Comparison of ENCODE assay signal across 15 cellular contexts in genomic region chr22:49512471-49512870, GRCh38.
DNase-seq lines count a peak whose midpoint lies in the region; ATAC-seq and TF ChIP-seq lines count a peak whose summit lies in the region.
"Had no signal": no experiment of that assay in that cellular context is flagged by ENCODE, and none has a peak within 500 bp of the region (broad histone marks: within the 10 kb centered on the region; RNA-seq: fewer than 3 reads in every experiment).

No MANE protein-coding gene starts in this region.

- DNase-seq in CD4-positive, alpha-beta memory T cell: no peak
- DNase-seq in T-cell (no peak), HEK293T (ENCODE audit: extremely low spot score) (no peak), PC-9 (no peak)
- DNase-seq: activated CD4-positive, alpha-beta T cell treated with anti-CD3 and anti-CD28 coated beads for 1 hour; DMS 273 treated with DMSO at 0.1 percent for 48 hours; NCI-H2227 treated with DMSO at 0.1 percent for 48 hours; sigmoid colon; SJCRH30 had no signal

- CTCF ChIA-PET in CD4-positive, alpha-beta memory T cell (lab: Charles Lee; ENCODE audit: partially characterized antibody): no interaction called here
- CTCF ChIA-PET in T-cell (lab: Charles Lee): no interaction called here
- CTCF ChIA-PET in HEK293T (lab: Yijun Ruan, JAX): no interaction called here
- CTCF ChIA-PET in PC-9 (lab: Charles Lee): no interaction called here

- no peaks in the 10 kb centered on the region for H4K20me1 ChIP-seq in PC-9 (ENCODE audit: insufficient read depth)

- H3K9me3 ChIP-seq in CD4-positive, alpha-beta memory T cell (ENCODE audit: control insufficient read depth in 1 of 2, low read length in 2 of 2): no peaks in the 10 kb centered on the region
- peaks cover 5% of the 10 kb centered on the region; the same call in 1 of the 2 replicates for H3K9me3 ChIP-seq in HUES64 (ENCODE audit: insufficient read depth, low read depth, low read length)
- no peaks in the 10 kb centered on the region; the same call in 1 of the 2 replicates for H3K9me3 ChIP-seq in iPS-20b (ENCODE audit: insufficient read depth, low read depth, low read length)
- no peaks in the 10 kb centered on the region for H3K9me3 ChIP-seq in PC-9 (ENCODE audit: insufficient read depth, low read depth)
- H3K9me3 ChIP-seq: SJCRH30 had no signal

- H3K4me1 ChIP-seq in CD4-positive, alpha-beta memory T cell (ENCODE audit: insufficient read depth, low read length): peaks cover 11% of the 10 kb centered on the region
- peaks cover 28% of the 10 kb centered on the region for H3K4me1 ChIP-seq in HUES64 (ENCODE audit: insufficient read depth, low read length)
- peaks cover 17% of the 10 kb centered on the region for H3K4me1 ChIP-seq in iPS-20b (ENCODE audit: insufficient read depth, low read length)
- no peaks in the 10 kb centered on the region for H3K4me1 ChIP-seq in PC-9 (replicated peaks; ENCODE audit: insufficient read depth)
- H3K4me1 ChIP-seq: sigmoid colon, SJCRH30 had no signal

- H3K36me3 ChIP-seq in CD4-positive, alpha-beta memory T cell (ENCODE audit: insufficient read depth, low read length): no peaks in the 10 kb centered on the region
- H3K36me3 ChIP-seq in HUES64 (ENCODE audit: insufficient read depth, low read length) (no peaks in the 10 kb centered on the region), iPS-20b (ENCODE audit: insufficient read depth, low read depth, low read length) (no peaks in the 10 kb centered on the region), PC-9 (ENCODE audit: low read depth) (no peaks in the 10 kb centered on the region)
- H3K36me3 ChIP-seq: sigmoid colon, SJCRH30, suprapubic skin had no signal

- H3K27me3 Mint-ChIP-seq in CD4-positive, alpha-beta memory T cell: no peaks in the 10 kb centered on the region
- H3K27me3 Mint-ChIP-seq in T-cell: no peaks in the 10 kb centered on the region

- no peak overlapping the region for H3K4me3 Mint-ChIP-seq in CD4-positive, alpha-beta memory T cell
- no peak overlapping the region for H3K4me3 Mint-ChIP-seq in T-cell
- H3K4me3 Mint-ChIP-seq: T-helper 2 cell treated with Interferon-gamma antibody and Interleukin-4, amounts not matched to agents 5 μg/mL and 100 μg/mL, for 36 hours had no signal

- H3K27me3 ChIP-seq in CD4-positive, alpha-beta memory T cell (ENCODE audit: insufficient read depth, low read length): no peaks in the 10 kb centered on the region
- H3K27me3 ChIP-seq in HUES64 (ENCODE audit: insufficient read depth, low read length): no peaks in the 10 kb centered on the region
- no peaks in the 10 kb centered on the region for H3K27me3 ChIP-seq in iPS-20b (ENCODE audit: insufficient read depth, low read length)
- peaks cover 39% of the 10 kb centered on the region for H3K27me3 ChIP-seq in PC-9 (ENCODE audit: insufficient read depth, low read depth)

- no peaks in the 10 kb centered on the region for H3K9me2 ChIP-seq in PC-9 (ENCODE audit: insufficient read depth)

- H2AFZ ChIP-seq in PC-9: no peak overlapping the region

- peaks cover 4 to 13% (median 9%) of the 10 kb centered on the region in 4 donors for H3K4me1 Mint-ChIP-seq in CD4-positive, alpha-beta memory T cell
- H3K4me1 Mint-ChIP-seq in T-cell: peaks cover 16 to 30% (median 22%) of the 10 kb centered on the region in 3 donors

- 64% methylated on average over 4 of the region's 4 CpGs for WGBS in HUES64

- intact Hi-C loops in CD4-positive, alpha-beta memory T cell (cut with micrococcal nuclease): no loop called here
- intact Hi-C loops in PC-9 (cut with micrococcal nuclease; ENCODE audit: unreplicated experiment): no loop called here

- no peak for TF ChIP-seq CTCF in PC-9 (conservative IDR thresholded peaks at IDR 0.05)

- POLR2A ChIA-PET in CD4-positive, alpha-beta memory T cell (lab: Charles Lee; ENCODE audit: partially characterized antibody): no interaction called here
- POLR2A ChIA-PET in T-cell (lab: Charles Lee) (no interaction called here), HEK293T (lab: Yijun Ruan, JAX) (no interaction called here), PC-9 (lab: Charles Lee; ENCODE audit: unreplicated experiment) (no interaction called here)

- H3K9ac ChIP-seq in HUES64 (ENCODE audit: low read depth, low read length): no peak overlapping the region; the same call in 1 of the 2 replicates
- no peak overlapping the region for H3K9ac ChIP-seq in iPS-20b (ENCODE audit: low read depth, low read length)

- no TSS peak for BruUV-seq in PC-9 (replicated peaks; lab: Mats Ljungman, UMichigan)

- H3K27ac ChIP-seq in CD4-positive, alpha-beta memory T cell (ENCODE audit: low read depth, low read length): no peak overlapping the region
- H3K27ac ChIP-seq in HUES64 (ENCODE audit: low read depth, low read length) (peak overlapping the region; percentile 89; the same call in 1 of the 2 replicates), iPS-20b (ENCODE audit: low read length) (no peak overlapping the region), PC-9 (no peak overlapping the region)
- H3K27ac ChIP-seq: sigmoid colon, SJCRH30, suprapubic skin had no signal

- H3K9me3 Mint-ChIP-seq in CD4-positive, alpha-beta memory T cell: peaks cover 0 to 35% (median 21%) of the 10 kb centered on the region in 8 donors
- peaks cover 11 to 28% (median 12%) of the 10 kb centered on the region in 3 donors for H3K9me3 Mint-ChIP-seq in T-cell

- H3K79me2 ChIP-seq in PC-9 (ENCODE audit: low read depth): no peaks in the 10 kb centered on the region

- no peak for ATAC-seq in T-cell (replicated peaks in 1 of 4)
- no peak for ATAC-seq in GM21723 (IDR thresholded peaks at IDR 0.05; ENCODE audit: unreplicated experiment)
- ATAC-seq: HepG2 had no signal

- no peak overlapping the region for H3K4me3 ChIP-seq in CD4-positive, alpha-beta memory T cell (ENCODE audit: low read length in 2 of 2)
- H3K4me3 ChIP-seq in HUES64 (ENCODE audit: low read length) (peak overlapping the region; percentile 34; the same call in 1 of the 2 replicates), iPS-20b (ENCODE audit: low read length) (peak overlapping the region; percentile 57; the same call in 1 of the 2 replicates), PC-9 (no peak overlapping the region)
- H3K4me3 ChIP-seq: sigmoid colon, SJCRH30, suprapubic skin had no signal

- no peak overlapping the region for H3K4me2 ChIP-seq in PC-9

- H3K27ac Mint-ChIP-seq in CD4-positive, alpha-beta memory T cell: peak overlapping the region in 5 of 7 donors; percentile 47 to 84 (median 56)
- peak overlapping the region; percentile 84 to 87 for H3K27ac Mint-ChIP-seq in T-cell

- H3K36me3 Mint-ChIP-seq in CD4-positive, alpha-beta memory T cell: peaks cover 6 to 7% of the 10 kb centered on the region in 2 donors
- H3K36me3 Mint-ChIP-seq in T-cell: peaks cover 4% of the 10 kb centered on the region

- no peaks in the 10 kb centered on the region for H3F3A ChIP-seq in PC-9 (ENCODE audit: insufficient read depth, low read depth)

TF ChIP-seq in HEK293T, 16 proteins besides CTCF, POLR2A, EP300 and RAD21:
- TF ChIP-seq SP1 (IDR thresholded peaks at IDR 0.05) (no peak), LEF1 (IDR thresholded peaks at IDR 0.05; ENCODE audit: borderline replicate concordance) (no peak), HDGF (IDR thresholded peaks at IDR 0.05; ENCODE audit: borderline replicate concordance) (no peak), BHLHE40 (IDR thresholded peaks at IDR 0.05; ENCODE audit: borderline replicate concordance) (no peak), ZNF384 (IDR thresholded peaks at IDR 0.05) (no peak), NFRKB (IDR thresholded peaks at IDR 0.05) (no peak)

Comparison
In these comparisons a context has a peak if more than half of its experiments do, and no peak if none do; other contexts are left out.
1. H3K4me3 ChIP-seq: peak in HUES64 (single experiment) and iPS-20b (single experiment); none in CD4-positive, alpha-beta memory T cell (0 of 2) and PC-9 (single experiment).